ENCODE assay signal across 34 cellular contexts in genomic region chr7:144596953-144597352, GRCh38.
"Had no signal": no experiment of that assay in that cellular context is flagged by ENCODE, and none has a peak within 500 bp of the region (broad histone marks: within the 10 kb centered on the region; RNA-seq: fewer than 3 reads in every experiment).

No MANE protein-coding gene starts in this region.

- H3K4me3 ChIP-seq: MG63 had no signal

- H3K36me3 ChIP-seq: MG63 had no signal

- DNase-seq: Karpas-422, Kasumi-1, MG63, MM.1S, MV-4-11, NCI-H1048, NCI-H1092, NCI-H1092 treated with DMSO at 0.1 percent for 48 hours, NCI-H1105, NCI-H1105 treated with DMSO at 0.1 percent for 48 hours, NCI-H1417, NCI-H1417 treated with DMSO at 0.1 percent for 48 hours, NCI-H1436, NCI-H1436 treated with DMSO at 0.1 percent for 48 hours, NCI-H146, NCI-H1694, NCI-H1694 treated with DMSO at 0.1 percent for 48 hours, NCI-H187, NCI-H187 treated with DMSO at 0.1 percent for 48 hours, NCI-H1930, NCI-H2029, NCI-H2029 treated with DMSO at 0.1 percent for 48 hours, NCI-H2081, NCI-H2081 treated with DMSO at 0.1 percent for 48 hours, NCI-H2107, NCI-H2171, NCI-H2171 treated with DMSO at 0.1 percent for 48 hours, NCI-H2227 treated with DMSO at 0.1 percent for 48 hours, NCI-H226, NCI-H345, NCI-H446, NCI-H446 treated with DMSO at 0.1 percent for 48 hours, NCI-H510A, NCI-H510A treated with DMSO at 0.1 percent for 48 hours had no signal

- H3K9me3 ChIP-seq: MG63 had no signal
